ENCODE assay signal across 9 cellular contexts in genomic region chr16:81181013-81181720, GRCh38. TPM values are rescaled to one million over a fixed set of nuclear protein-coding genes. Genes with fewer than 3 reads are reported as not detected.
A peak's percentile ranks its signal among the peaks of the same experiment; 100 is the strongest.
DNase-seq lines count a peak whose midpoint lies in the region; ATAC-seq and TF ChIP-seq lines count a peak whose summit lies in the region.
"Had no signal": no experiment of that assay in that cellular context is flagged by ENCODE, and none has a peak within 500 bp of the region (broad histone marks: within the 10 kb centered on the region; RNA-seq: fewer than 3 reads in every experiment).

No MANE protein-coding gene starts in this region.

- H3K4me3 ChIP-seq in SK-N-SH (ENCODE audit: low read depth in 2 of 2, low read length in 1 of 2): no peak overlapping the region

- POLR2A ChIA-PET in SK-N-SH (lab: Yijun Ruan, JAX): no interaction called here

- TF ChIP-seq CTCF in SK-N-SH (IDR thresholded peaks at IDR 0.05): no peak
- TF ChIP-seq CTCF in glutamatergic neuron (IDR thresholded peaks at IDR 0.05; ENCODE audit: partially characterized antibody, unreplicated experiment): no peak
- no peak for TF ChIP-seq CTCF in progenitor cell of endocrine pancreas (IDR thresholded peaks at IDR 0.05; ENCODE audit: unreplicated experiment)

- peak; percentile 89 for DNase-seq in HK-2 (ENCODE audit: unreplicated experiment)
- DNase-seq in SK-N-SH: no peak
- DNase-seq in glutamatergic neuron: peak; percentile 77
- DNase-seq in progenitor cell of endocrine pancreas (ENCODE audit: low spot score, unreplicated experiment): peak; percentile 19
- DNase-seq in stimulated activated CD4-positive, alpha-beta T cell treated with anti-CD3 and anti-CD28 coated beads, Interleukin-2, amount 100 ng/mL, for 24 hours: no peak
- no peak for DNase-seq in stimulated activated CD8-positive, alpha-beta memory T cell treated with anti-CD3 and anti-CD28 coated beads, Interleukin-4, amount 100 ng/mL, for 48 hours

- H3K36me3 Mint-ChIP-seq in glutamatergic neuron (ENCODE audit: unreplicated experiment) (no peaks in the 10 kb centered on the region), progenitor cell of endocrine pancreas (ENCODE audit: insufficient read depth) (no peaks in the 10 kb centered on the region)

- peaks cover 8% of the 10 kb centered on the region for H3F3A ChIP-seq in SK-N-SH (replicated peaks; ENCODE audit: insufficient read depth)

- peaks cover 0 to 4% of the 10 kb centered on the region in 2 experiments; a peak in 2 of 4 replicates for H3K4me1 ChIP-seq in SK-N-SH (ENCODE audit: control insufficient read depth in 1 of 2, insufficient read depth in 2 of 2, low read depth in 1 of 2, low read length in 1 of 2)

- peak in 1 of 2 experiments; percentile 47; a peak in 1 of 4 replicates for TF ChIP-seq EP300 in SK-N-SH (IDR thresholded peaks at IDR 0.05; ENCODE audit: borderline replicate concordance in 1 of 2, low read depth in 1 of 2, low read length in 1 of 2)

- H3K36me3 ChIP-seq in SK-N-SH (replicated peaks in 1 of 2; ENCODE audit: control insufficient read depth in 1 of 2, insufficient read depth in 2 of 2, low read length in 1 of 2): no peaks in the 10 kb centered on the region

- CTCF ChIA-PET in SK-N-SH (lab: Yijun Ruan, JAX): interaction anchor here (1.1 kb wide), 1 partner anchor 24 kb away, joined by 3 read pairs; no protein-coding TSS in a partner anchor

- no peaks in the 10 kb centered on the region for H4K20me1 ChIP-seq in SK-N-SH (ENCODE audit: insufficient read depth)

- peak overlapping the region in 1 of 2 experiments; percentile 74; a peak in 2 of 4 replicates for H3K27ac ChIP-seq in SK-N-SH (ENCODE audit: low read depth in 2 of 2, low read length in 1 of 2)

- peak overlapping the region; percentile 17; the same call in 1 of the 2 replicates for H3K9ac ChIP-seq in SK-N-SH

- H3K9me2 ChIP-seq in SK-N-SH: no peaks in the 10 kb centered on the region

- peaks cover 3% of the 10 kb centered on the region for H3K9me3 Mint-ChIP-seq in glutamatergic neuron (ENCODE audit: unreplicated experiment)
- H3K9me3 Mint-ChIP-seq in progenitor cell of endocrine pancreas (ENCODE audit: low read depth): no peaks in the 10 kb centered on the region
- H3K9me3 Mint-ChIP-seq: T-helper 1 cell treated with Interleukin-12 subunit alpha and Interleukin-12 subunit beta and Interleukin-4 antibody, amounts not matched to agents 30 μg/mL and 1 μg/mL, for 36 hours had no signal

- WGBS in SK-N-SH (ENCODE audit: low lambda C conversion rate): 12% methylated on average over 9 of the region's 13 CpGs

- H3K9me3 ChIP-seq in SK-N-SH: no peaks in the 10 kb centered on the region

- H3K27me3 ChIP-seq in SK-N-SH (ENCODE audit: insufficient read depth): no peaks in the 10 kb centered on the region

- H3K4me3 Mint-ChIP-seq in glutamatergic neuron (ENCODE audit: unreplicated experiment) (no peak overlapping the region), progenitor cell of endocrine pancreas (ENCODE audit: low read depth) (no peak overlapping the region)
- H3K4me3 Mint-ChIP-seq: T-helper 1 cell treated with Interleukin-12 subunit alpha and Interleukin-12 subunit beta and Interleukin-4 antibody, amounts not matched to agents 30 μg/mL and 1 μg/mL, for 36 hours had no signal

- peak overlapping the region; percentile 72; the same call in 1 of the 2 replicates for H2AFZ ChIP-seq in SK-N-SH (ENCODE audit: low read depth)

- no peak for TF ChIP-seq RAD21 in SK-N-SH (IDR thresholded peaks at IDR 0.05; ENCODE audit: low read length)

- no peak for ATAC-seq in GM18502 (IDR thresholded peaks at IDR 0.05; ENCODE audit: poor library complexity, unreplicated experiment)
- ATAC-seq in GM21447 (IDR thresholded peaks at IDR 0.05; ENCODE audit: unreplicated experiment): no peak

- H3K27me3 Mint-ChIP-seq in glutamatergic neuron (ENCODE audit: unreplicated experiment) (peaks cover 8% of the 10 kb centered on the region), progenitor cell of endocrine pancreas (no peaks in the 10 kb centered on the region)

- H3K4me2 ChIP-seq in SK-N-SH: peak overlapping the region; percentile 63

- H3K27ac Mint-ChIP-seq in glutamatergic neuron (ENCODE audit: unreplicated experiment): no peak overlapping the region
- H3K27ac Mint-ChIP-seq in progenitor cell of endocrine pancreas: peak overlapping the region; percentile 93
- H3K27ac Mint-ChIP-seq: T-helper 1 cell treated with Interleukin-12 subunit alpha and Interleukin-12 subunit beta and Interleukin-4 antibody, amounts not matched to agents 30 μg/mL and 1 μg/mL, for 36 hours had no signal

- H3K4me1 Mint-ChIP-seq in glutamatergic neuron (ENCODE audit: low read depth, unreplicated experiment): peaks cover 10% of the 10 kb centered on the region
- peaks cover 5% of the 10 kb centered on the region for H3K4me1 Mint-ChIP-seq in progenitor cell of endocrine pancreas (ENCODE audit: low read depth)

- H3K79me2 ChIP-seq in SK-N-SH (ENCODE audit: insufficient read depth): no peaks in the 10 kb centered on the region

TF ChIP-seq in SK-N-SH, 30 proteins besides CTCF, POLR2A, EP300 and RAD21:
- TF ChIP-seq RXRA (IDR thresholded peaks at IDR 0.05; ENCODE audit: borderline replicate concordance, low read depth): peak; percentile 52; the same call in 1 of the 2 replicates
- peak; percentile 83 for TF ChIP-seq FOSL2 (IDR thresholded peaks at IDR 0.05; ENCODE audit: borderline replicate concordance, low read depth)
- 0 out of 2 replicates have a peak, but pooled peaks have one; percentile 4 for TF ChIP-seq PBX3 (IDR thresholded peaks at IDR 0.05)
- TF ChIP-seq SMC3 (IDR thresholded peaks at IDR 0.05; ENCODE audit: low read depth, low read length): no peak
- peak; percentile 68; the same call in 1 of the 2 replicates for TF ChIP-seq TAF1 (IDR thresholded peaks at IDR 0.05; ENCODE audit: borderline replicate concordance, low read depth, low read length)
- TF ChIP-seq USF2 (IDR thresholded peaks at IDR 0.05; ENCODE audit: borderline replicate concordance, low read depth, low read length): no peak
- TF ChIP-seq YY1 (IDR thresholded peaks at IDR 0.05; ENCODE audit: low read depth): peak; percentile 83
- 0 out of 2 replicates have a peak, but pooled peaks have one; percentile 53 for TF ChIP-seq POLR2AphosphoS5 (IDR thresholded peaks at IDR 0.05; ENCODE audit: low read depth, low read length)
- TF ChIP-seq JUND (IDR thresholded peaks at IDR 0.05): peak; percentile 75
- no peak for TF ChIP-seq ZBTB33 (IDR thresholded peaks at IDR 0.05; ENCODE audit: borderline replicate concordance, low read depth)
- peak; percentile 74 for TF ChIP-seq MAX (IDR thresholded peaks at IDR 0.05; ENCODE audit: low read depth)
- no peak for TF ChIP-seq ELF1 (IDR thresholded peaks at IDR 0.05)

RNA-seq across cellular contexts. Expression of gene BCO1, which starts 57.3 kb away (rescaled TPM):
- polyA plus RNA-seq in SK-N-SH (2012; rRNA removed): 0.02 TPM in 1 of 2 replicates, not detected in the other
- polyA plus RNA-seq in SK-N-SH (2012; cell fraction: cytosol; rRNA removed): not detected in 2 replicates
- polyA plus RNA-seq in SK-N-SH (2012; cell fraction: nucleus; rRNA removed): 0.02 TPM in 1 of 2 replicates, not detected in the other
- total RNA-seq in glutamatergic neuron (ENCODE audit: unreplicated experiment) (not detected), progenitor cell of endocrine pancreas (2.2 and 3.3 TPM in 2 replicates)

Comparison
In these comparisons a context has a peak if more than half of its experiments do, and no peak if none do; other contexts are left out.
1. DNase-seq: peak in HK-2 (single experiment), glutamatergic neuron (single experiment) and progenitor cell of endocrine pancreas (single experiment); none in SK-N-SH (single experiment), stimulated activated CD4-positive, alpha-beta T cell treated with anti-CD3 and anti-CD28 coated beads, Interleukin-2, amount 100 ng/mL, for 24 hours (0 of 2) and stimulated activated CD8-positive, alpha-beta memory T cell treated with anti-CD3 and anti-CD28 coated beads, Interleukin-4, amount 100 ng/mL, for 48 hours (single experiment).